In the genomic region with DNA sequence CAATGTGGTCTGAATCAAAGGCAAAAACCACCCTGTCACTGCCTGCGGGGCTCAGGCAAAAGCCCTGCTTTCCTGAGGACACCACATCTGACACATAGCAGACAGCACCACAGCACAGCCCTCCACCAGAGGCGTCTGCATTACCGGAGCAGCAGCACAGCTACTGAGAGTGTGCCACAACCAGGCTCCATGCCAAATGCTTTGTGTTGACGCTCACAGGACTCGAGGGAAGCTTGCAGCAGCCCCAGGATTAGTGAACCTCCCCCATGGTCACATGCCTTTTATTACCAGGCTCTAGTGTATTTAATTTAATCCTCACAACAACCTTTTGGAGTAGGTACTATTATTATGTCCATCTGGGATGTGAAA, we compare ENCODE assay signal across 9 cellular contexts. TPM values are rescaled to one million over a fixed set of nuclear protein-coding genes. Genes with fewer than 3 reads are reported as not detected.
DNase-seq lines count a peak whose midpoint lies in the region; ATAC-seq, FAIRE-seq and TF ChIP-seq lines count a peak whose summit lies in the region.
"Had no signal": no experiment of that assay in that cellular context is flagged by ENCODE, and none has a peak within 500 bp of the region (broad histone marks: within the 10 kb centered on the region; RNA-seq: fewer than 3 reads in every experiment).

No MANE protein-coding gene starts in this region.

- peaks cover 12% of the 10 kb centered on the region for H3K4me1 ChIP-seq in astrocyte (ENCODE audit: insufficient read depth, low read length)
- H3K4me1 ChIP-seq in stomach: peaks cover 0 to 8% (median 0%) of the 10 kb centered on the region in 4 donors

- no peak for FAIRE-seq in astrocyte (lab: Jason Lieb, UNC)
- FAIRE-seq: TTC549 had no signal

- WGBS in stomach, 5 donors: 25 to 65% (median 43%) methylated on average over 2 to 5 of the region's 5 CpGs

- H4K20me1 ChIP-seq in astrocyte (ENCODE audit: insufficient read depth, low read length): peaks cover 4% of the 10 kb centered on the region

- H3K27ac Mint-ChIP-seq in astrocyte (ENCODE audit: unreplicated experiment): no peak overlapping the region

- H3K4me3 ChIP-seq in astrocyte (ENCODE audit: insufficient read depth, low read depth, low read length) (no peak overlapping the region), stomach (no peak overlapping the region)

- intact Hi-C loops in stomach (cut with DNase I; ENCODE audit: low total_unique reads): no loop called here

- no peak for TF ChIP-seq POLR2A in stomach (IDR thresholded peaks at IDR 0.05)

- no peaks in the 10 kb centered on the region for H3K9me3 Mint-ChIP-seq in astrocyte (ENCODE audit: unreplicated experiment)

- H3K4me3 Mint-ChIP-seq in astrocyte (ENCODE audit: unreplicated experiment): no peak overlapping the region

- no peak overlapping the region for H2AFZ ChIP-seq in astrocyte (ENCODE audit: low read depth, low read length)

- H3K9me3 ChIP-seq in astrocyte (ENCODE audit: insufficient read depth, low read depth, low read length): no peaks in the 10 kb centered on the region
- no peaks in the 10 kb centered on the region for H3K9me3 ChIP-seq in stomach

- H3K27ac ChIP-seq in astrocyte (ENCODE audit: low read depth, low read length) (no peak overlapping the region), stomach (no peak overlapping the region)

- no peaks in the 10 kb centered on the region for H3K27me3 Mint-ChIP-seq in astrocyte (ENCODE audit: low read depth, unreplicated experiment)

- H3K27me3 ChIP-seq in astrocyte (ENCODE audit: insufficient read depth, low read length) (no peaks in the 10 kb centered on the region), stomach (no peaks in the 10 kb centered on the region)

- DNase-seq in Ammon's horn (ENCODE audit: low spot score): peak; percentile 77
- DNase-seq in HT1080 (ENCODE audit: low read depth): peak; percentile 67
- DNase-seq in astrocyte (ENCODE audit: low read depth): peak; percentile 73
- DNase-seq in medulla oblongata (ENCODE audit: extremely low spot score): peak; percentile 69
- no peak for DNase-seq in ureter (ENCODE audit: low spot score)
- no peak for DNase-seq in NCI-H526 treated with DMSO at 0.1 percent for 48 hours (lab: John Stamatoyannopoulos, UW)
- DNase-seq in stomach: no peak

- ATAC-seq in HG03520 (IDR thresholded peaks at IDR 0.05; ENCODE audit: unreplicated experiment): no peak

- no peaks in the 10 kb centered on the region for H3K79me2 ChIP-seq in astrocyte (ENCODE audit: insufficient read depth, low read length)

- TF ChIP-seq CTCF in astrocyte (IDR thresholded peaks at IDR 0.05; ENCODE audit: insufficient read depth, low read depth, low read length): no peak
- TF ChIP-seq CTCF in stomach (IDR thresholded peaks at IDR 0.05): no peak

- peaks cover 17% of the 10 kb centered on the region for H3K36me3 Mint-ChIP-seq in astrocyte (ENCODE audit: low read depth, unreplicated experiment)

- H3K9ac ChIP-seq in astrocyte (ENCODE audit: low read length): no peak overlapping the region

- H3K4me1 Mint-ChIP-seq in astrocyte (ENCODE audit: low read depth, unreplicated experiment): peaks cover 10% of the 10 kb centered on the region

- TF ChIP-seq EP300 in stomach (IDR thresholded peaks at IDR 0.05): no peak

- H3K4me2 ChIP-seq in astrocyte (ENCODE audit: low read length): peak overlapping the region; percentile 16

- H3K36me3 ChIP-seq in astrocyte (ENCODE audit: insufficient read depth, low read length) (no peaks in the 10 kb centered on the region), stomach (peaks cover 4 to 55% (median 46%) of the 10 kb centered on the region in 4 donors)

RNA-seq across cellular contexts. Expression of a gene that starts 12.6 kb away (rescaled TPM):
- total RNA-seq in HT1080 (2014; rRNA removed; shearing (Covaris generic)): 16.6 and 17.8 TPM in 2 replicates
- polyA plus RNA-seq in HT1080 (2015; cell fraction: cytosol; rRNA removed): 14.8 and 24.4 TPM in 2 replicates
- 23.2 and 26.4 TPM in 2 replicates for polyA plus RNA-seq in HT1080 (2015; cell fraction: nucleus; rRNA removed)
- total RNA-seq in astrocyte (24.8 and 27.9 TPM in 2 replicates), ureter (26.1 TPM), stomach (100 to 1,000 TPM in 1 of 5 donors, 10 to 100 TPM in 2, 1 to 10 TPM in 2; 5.4 to 250 (median 17.6) TPM)
- polyA plus RNA-seq in stomach: 10 to 100 TPM; 10.4 to 24.2 (median 20.6) TPM

RNA-seq across cellular contexts. Expression of a gene that starts 12.8 kb away (rescaled TPM):
- total RNA-seq in HT1080 (2014; rRNA removed; shearing (Covaris generic)): 5.0 and 7.8 TPM in 2 replicates
- polyA plus RNA-seq in HT1080 (2015; cell fraction: cytosol; rRNA removed): 9.0 and 11.2 TPM in 2 replicates
- polyA plus RNA-seq in HT1080 (2015; cell fraction: nucleus; rRNA removed): 7.6 and 8.6 TPM in 2 replicates
- total RNA-seq in astrocyte: 9.2 and 9.9 TPM in 2 replicates
- total RNA-seq in ureter: 12.4 TPM
- total RNA-seq in stomach: 10 to 100 TPM in 3 of 5 donors, 1 to 10 TPM in 2; 3.5 to 18.1 (median 11.6) TPM
- polyA plus RNA-seq in stomach: 1 to 10 TPM; 3.2 to 4.7 (median 3.5) TPM

RNA-seq across cellular contexts. Expression of a gene that starts 53.7 kb away (rescaled TPM):
- total RNA-seq in HT1080 (2014; rRNA removed; shearing (Covaris generic)): 0.47 and 1.1 TPM in 2 replicates
- polyA plus RNA-seq in HT1080 (2015; cell fraction: cytosol; rRNA removed): 0.23 and 1.6 TPM in 2 replicates
- 3.0 and 3.1 TPM in 2 replicates for polyA plus RNA-seq in HT1080 (2015; cell fraction: nucleus; rRNA removed)
- total RNA-seq in astrocyte (0.43 and 1.1 TPM in 2 replicates), ureter (2.0 TPM), stomach (10 to 100 TPM in 1 of 5 donors, 1 to 10 TPM in 3, not detected in 1; 1.1 to 16.5 (median 2.2) TPM)
- 1 to 10 TPM; 1.6 to 6.4 (median 1.7) TPM for polyA plus RNA-seq in stomach

RNA-seq across cellular contexts. Expression of a gene that starts 54.2 kb away (rescaled TPM):
- 13.5 and 17.5 TPM in 2 replicates for total RNA-seq in HT1080 (2014; rRNA removed; shearing (Covaris generic))
- polyA plus RNA-seq in HT1080 (2015; cell fraction: cytosol; rRNA removed): 14.8 and 21.7 TPM in 2 replicates
- 38.6 and 45.3 TPM in 2 replicates for polyA plus RNA-seq in HT1080 (2015; cell fraction: nucleus; rRNA removed)
- total RNA-seq in astrocyte (50.3 and 54.4 TPM in 2 replicates), ureter (119 TPM), stomach (100 to 1,000 TPM in 1 of 5 donors, 10 to 100 TPM in 4; 33.8 to 154 (median 51.3) TPM)
- 10 to 100 TPM; 13.3 to 24.2 (median 23.1) TPM for polyA plus RNA-seq in stomach

Comparison
In these comparisons a context has a peak if more than half of its experiments do, and no peak if none do; other contexts are left out.
1. DNase-seq: peak in Ammon's horn (single experiment), HT1080 (single experiment), astrocyte (single experiment) and medulla oblongata (single experiment); none in ureter (single experiment), NCI-H526 treated with DMSO at 0.1 percent for 48 hours (single experiment) and stomach (single experiment).